ENCODE assay signal across 10 cellular contexts in genomic region chr7:77178024-77178423, GRCh38. TPM values are rescaled to one million over a fixed set of nuclear protein-coding genes. Genes with fewer than 3 reads are reported as not detected.
A peak's percentile ranks its signal among the peaks of the same experiment; 100 is the strongest.
DNase-seq lines count a peak whose midpoint lies in the region; ATAC-seq, FAIRE-seq and TF ChIP-seq lines count a peak whose summit lies in the region.
"Not testable (repeated sequence)": the region's sequence is repeated elsewhere in the genome, so short reads cannot be mapped to it uniquely, and the experiment has no call there.
"Had no signal": no experiment of that assay in that cellular context is flagged by ENCODE, and none has a peak within 500 bp of the region (broad histone marks: within the 10 kb centered on the region; RNA-seq: fewer than 3 reads in every experiment).

No MANE protein-coding gene starts in this region.

- H3K4me1 Mint-ChIP-seq in chondrocyte (ENCODE audit: low read depth) (peaks cover 30% of the 10 kb centered on the region), osteocyte (ENCODE audit: unreplicated experiment) (peaks cover 13% of the 10 kb centered on the region)

- not testable (repeated sequence) for H2AFZ ChIP-seq in IMR-90 (replicated peaks; ENCODE audit: low read length, poor library complexity)

- not testable (repeated sequence) for TF ChIP-seq EP300 in gastroesophageal sphincter (IDR thresholded peaks at IDR 0.05)

- H3K23ac ChIP-seq in IMR-90 (ENCODE audit: low read depth, low read length): peak overlapping the region; percentile 83; the same call in 1 of the 2 replicates

- H3K9ac ChIP-seq in IMR-90 (ENCODE audit: low read depth, low read length): peak overlapping the region; percentile 21; the same call in 1 of the 2 replicates

- H3K27ac ChIP-seq in IMR-90 (ENCODE audit: insufficient read depth, low read length): peak overlapping the region; percentile 27; the same call in 1 of the 2 replicates
- H3K27ac ChIP-seq in gastroesophageal sphincter: peak overlapping the region; percentile 54 to 73 (median 62)
- peak overlapping the region in 2 of 3 donors; percentile 49 to 66 for H3K27ac ChIP-seq in thyroid gland

- H3K4ac ChIP-seq in IMR-90 (ENCODE audit: low read depth, low read length): peak overlapping the region; percentile 91

- H4K5ac ChIP-seq in IMR-90 (ENCODE audit: low read depth, low read length): peak overlapping the region; percentile 92; the same call in 1 of the 2 replicates

- not testable (repeated sequence) for H3K36me3 ChIP-seq in IMR-90 (ENCODE audit: control insufficient read depth, insufficient read depth, low read length); gastroesophageal sphincter; thyroid gland

- peak overlapping the region; percentile 81 for H3K14ac ChIP-seq in IMR-90 (replicated peaks; ENCODE audit: low read depth, low read length)

- H2BK5ac ChIP-seq in IMR-90 (ENCODE audit: low read depth, low read length, poor library complexity, severe bottlenecking): peak overlapping the region; percentile 70

- H2AK9ac ChIP-seq in IMR-90 (replicated peaks; ENCODE audit: low read depth, low read length, poor library complexity): not testable (repeated sequence)

- not testable (repeated sequence) for H3K27me3 Mint-ChIP-seq in chondrocyte (ENCODE audit: low read depth); osteocyte (ENCODE audit: unreplicated experiment)

- H4K91ac ChIP-seq in IMR-90 (ENCODE audit: insufficient read depth, low read depth, low read length): peak overlapping the region; percentile 82; the same call in 1 of the 2 replicates

- not testable (repeated sequence) for DNase-seq in GM12891 (ENCODE audit: insufficient read length, low spot score); IMR-90; chondrocyte (ENCODE audit: low spot score); left lobe of liver (ENCODE audit: low spot score); osteocyte (ENCODE audit: extremely low spot score, unreplicated experiment); thyroid gland

- H2BK15ac ChIP-seq in IMR-90 (ENCODE audit: low read depth, low read length): peak overlapping the region; percentile 74; the same call in 2 of the 3 replicates

- H3K27ac Mint-ChIP-seq in chondrocyte (ENCODE audit: unreplicated experiment) (peak overlapping the region; percentile 58), osteocyte (ENCODE audit: unreplicated experiment) (peak overlapping the region; percentile 71)

- H3K4me3 Mint-ChIP-seq in chondrocyte (ENCODE audit: unreplicated experiment); osteocyte (ENCODE audit: unreplicated experiment): not testable (repeated sequence)

- H4K20me1 ChIP-seq in IMR-90 (ENCODE audit: insufficient read depth, low read length): not testable (repeated sequence)

- not testable (repeated sequence) for H2AK5ac ChIP-seq in IMR-90 (ENCODE audit: low read depth, low read length)

- in situ Hi-C loops in IMR-90 (cut with MboI; ENCODE audit: low sequenced_read_pairs): not testable (repeated sequence)

- not testable (repeated sequence) for TF ChIP-seq CTCF in IMR-90 (conservative IDR thresholded peaks at IDR 0.05; ENCODE audit: low read depth, low read length); chondrocyte (IDR thresholded peaks at IDR 0.05); gastroesophageal sphincter (IDR thresholded peaks at IDR 0.05); osteocyte (IDR thresholded peaks at IDR 0.05); thyroid gland (IDR thresholded peaks at IDR 0.05)

- H3K27me3 ChIP-seq in IMR-90 (ENCODE audit: control insufficient read depth, insufficient read depth, low read length); gastroesophageal sphincter; thyroid gland: not testable (repeated sequence)

- H2BK20ac ChIP-seq in IMR-90 (ENCODE audit: low read depth, low read length): peak overlapping the region; percentile 97; the same call in 1 of the 2 replicates

- H3K9me3 ChIP-seq in IMR-90 (ENCODE audit: control insufficient read depth, insufficient read depth, low read length); gastroesophageal sphincter; thyroid gland: not testable (repeated sequence)

- dilution Hi-C loops in IMR-90 (cut with HindIII; ENCODE audit: low sequenced_read_pairs, unreplicated experiment): not testable (repeated sequence)

- not testable (repeated sequence) for H3K79me1 ChIP-seq in IMR-90 (ENCODE audit: low read depth in 1 of 2, low read length in 2 of 2)

- H3K4me1 ChIP-seq in IMR-90 (ENCODE audit: control insufficient read depth, insufficient read depth, low read length): not testable (repeated sequence)
- H3K4me1 ChIP-seq in gastroesophageal sphincter (peaks cover 0 to 18% (median 0%) of the 10 kb centered on the region in 3 donors), thyroid gland (peaks cover 10 to 12% of the 10 kb centered on the region in 2 donors)

- not testable (repeated sequence) for H3K9me1 ChIP-seq in IMR-90 (ENCODE audit: insufficient read depth, low read length)

- ATAC-seq in IMR-90 (ENCODE audit: low read depth); gastroesophageal sphincter: not testable (repeated sequence)
- peak; percentile 93 for ATAC-seq in left lobe of liver

- peak overlapping the region; percentile 92 for H2BK120ac ChIP-seq in IMR-90 (ENCODE audit: low read depth, low read length)

- BruUV-seq in IMR-90 (replicated peaks; lab: Mats Ljungman, UMichigan): not testable (repeated sequence)

- FAIRE-seq in GM12891 (lab: Jason Lieb, UNC): peak; percentile 45

- peak overlapping the region; percentile 81 to 85; a peak in 3 of 4 replicates for H4K8ac ChIP-seq in IMR-90 (ENCODE audit: low read depth in 2 of 2, low read length in 2 of 2)

- not testable (repeated sequence) for H3K36me3 Mint-ChIP-seq in chondrocyte (ENCODE audit: low read depth); osteocyte (ENCODE audit: unreplicated experiment)

- H3K4me3 ChIP-seq in IMR-90 (ENCODE audit: insufficient read depth, low read depth, low read length); gastroesophageal sphincter; thyroid gland (replicated peaks in 1 of 3): not testable (repeated sequence)

- CTCF ChIA-PET in IMR-90 (lab: Yijun Ruan, JAX): not testable (repeated sequence)

- intact Hi-C loops in IMR-90 (cut with micrococcal nuclease); thyroid gland (cut with DNase I): not testable (repeated sequence)

- H3K9me3 Mint-ChIP-seq in chondrocyte (ENCODE audit: low read depth); osteocyte (ENCODE audit: unreplicated experiment): not testable (repeated sequence)

- peak overlapping the region; percentile 78 for H3K18ac ChIP-seq in IMR-90 (ENCODE audit: low read depth, low read length)

- TF ChIP-seq POLR2A in GM12891 (IDR thresholded peaks at IDR 0.05; ENCODE audit: low read depth, low read length); IMR-90 (IDR thresholded peaks at IDR 0.05; ENCODE audit: low read depth, low read length); gastroesophageal sphincter (IDR thresholded peaks at IDR 0.05); thyroid gland (IDR thresholded peaks at IDR 0.05): not testable (repeated sequence)

- H3K56ac ChIP-seq in IMR-90 (ENCODE audit: extremely low read depth, insufficient read depth, low read length): not testable (repeated sequence)

- POLR2A ChIA-PET in IMR-90 (lab: Charles Lee; ENCODE audit: unreplicated experiment): not testable (repeated sequence)

- not testable (repeated sequence) for H3K4me2 ChIP-seq in IMR-90 (ENCODE audit: low read depth, low read length)

- not testable (repeated sequence) for TF ChIP-seq RAD21 in IMR-90 (IDR thresholded peaks at IDR 0.05; ENCODE audit: low read length)

RNA-seq across cellular contexts. Expression of gene FGL2, which starts 21.6 kb away (rescaled TPM):
- 6.5 TPM for polyA plus RNA-seq in GM12891 (2012; ENCODE audit: low read depth, missing spikeins)
- 0.56 and 1.3 TPM in 2 replicates for total RNA-seq in IMR-90 (2012; rRNA removed)
- polyA plus RNA-seq in IMR-90 (2012; rRNA removed): 0.32 and 0.47 TPM in 2 replicates
- 0.16 and 0.18 TPM in 2 replicates for polyA plus RNA-seq in IMR-90 (2012; cell fraction: cytosol; rRNA removed)
- 0.10 TPM in 1 of 2 replicates, not detected in the other for polyA plus RNA-seq in IMR-90 (2012; cell fraction: nucleus; rRNA removed; ENCODE audit: low replicate concordance)
- total RNA-seq in chondrocyte: 0.19 TPM in 1 of 3 replicates, not detected in the others
- total RNA-seq in gastroesophageal sphincter: 100 to 1,000 TPM; 199 to 756 (median 378) TPM
- 6.1 TPM for total RNA-seq in left lobe of liver
- 0.08 and 0.16 TPM in 2 replicates for total RNA-seq in osteocyte
- total RNA-seq in thyroid gland: 10 to 100 TPM; 19.9 to 66.5 (median 38.3) TPM
- total RNA-seq: Caco-2 had no signal
- polyA plus RNA-seq: A549, BJ had no signal

RNA-seq across cellular contexts. Expression of gene CCDC146, which starts 55.6 kb away (rescaled TPM):
- polyA plus RNA-seq in GM12891 (2012; ENCODE audit: low read depth, missing spikeins): 1.7 TPM
- total RNA-seq in IMR-90 (2012; rRNA removed): 0.54 and 0.83 TPM in 2 replicates
- polyA plus RNA-seq in IMR-90 (2012; rRNA removed): 1.0 and 1.7 TPM in 2 replicates
- polyA plus RNA-seq in IMR-90 (2012; cell fraction: cytosol; rRNA removed): 0.22 and 0.64 TPM in 2 replicates
- 2.2 and 22.8 TPM in 2 replicates for polyA plus RNA-seq in IMR-90 (2012; cell fraction: nucleus; rRNA removed; ENCODE audit: low replicate concordance)
- 3.0 to 5.1 TPM (median 3.1 TPM) in 3 replicates for total RNA-seq in chondrocyte
- total RNA-seq in gastroesophageal sphincter: 10 to 100 TPM in 3 of 4 donors, 1 to 10 TPM in 1; 8.7 to 29.3 (median 20.1) TPM
- total RNA-seq in left lobe of liver: 2.6 TPM
- total RNA-seq in osteocyte: 3.3 and 5.1 TPM in 2 replicates
- 10 to 100 TPM; 35.9 to 51.3 (median 44.3) TPM for total RNA-seq in thyroid gland
